Comparison of ENCODE assay signal across 12 cellular contexts in genomic region chr10:121845044-121845784, GRCh38.
A peak's percentile ranks its signal among the peaks of the same experiment; 100 is the strongest.
DNase-seq lines count a peak whose midpoint lies in the region; ATAC-seq and TF ChIP-seq lines count a peak whose summit lies in the region.
"Had no signal": no experiment of that assay in that cellular context is flagged by ENCODE, and none has a peak within 500 bp of the region (broad histone marks: within the 10 kb centered on the region; RNA-seq: fewer than 3 reads in every experiment).

No MANE protein-coding gene starts in this region.

- CTCF ChIA-PET in activated CD8-positive, alpha-beta memory T cell treated with anti-CD3 and anti-CD28 coated beads, Interleukin-2, amount 10 ng/mL, durations not matched to agents 7 days and 5 days (lab: Charles Lee): interaction anchor here (1.1 to 1.5 kb wide), 2 partner anchors 19 to 22 kb away, joined by 3 to 4 read pairs; no protein-coding TSS in a partner anchor

- no peak for ATAC-seq in activated CD8-positive, alpha-beta memory T cell treated with anti-CD3 and anti-CD28 coated beads, Interleukin-2, amount 10 ng/mL, durations not matched to agents 7 days and 5 days
- ATAC-seq in GM21390 (IDR thresholded peaks at IDR 0.05; ENCODE audit: unreplicated experiment) (peak; percentile 86), HG03139 (IDR thresholded peaks at IDR 0.05; ENCODE audit: unreplicated experiment) (peak; percentile 88), upper lobe of right lung (no peak)
- ATAC-seq in activated T-helper 17 cell treated with anti-CD3 and anti-CD28 coated beads, Interleukin-2, amount 50 U/mL, for 72 hours (replicated peaks): peak; percentile 98
- ATAC-seq: activated naive CD8-positive, alpha-beta T cell treated with anti-CD3 and anti-CD28 coated beads, Interleukin-2, amount 50 U/mL, for 24 hours had no signal

- H3K27ac ChIP-seq in effector memory CD4-positive, alpha-beta T cell (ENCODE audit: insufficient read depth, low read length, poor library complexity, severe bottlenecking): no peak overlapping the region
- H3K27ac ChIP-seq in upper lobe of right lung: no peak overlapping the region

- peaks cover 15% of the 10 kb centered on the region for H3K9me3 Mint-ChIP-seq in activated CD8-positive, alpha-beta memory T cell treated with anti-CD3 and anti-CD28 coated beads, Interleukin-2, amount 10 ng/mL, durations not matched to agents 7 days and 5 days (ENCODE audit: low read depth)
- peaks cover 7% of the 10 kb centered on the region for H3K9me3 Mint-ChIP-seq in activated T-helper 17 cell treated with anti-CD3 and anti-CD28 coated beads, Interleukin-2, amount 50 U/mL, for 72 hours
- H3K9me3 Mint-ChIP-seq in activated T-helper 1 cell treated with anti-CD3 and anti-CD28 coated beads, Interleukin-12 subunit alpha, Interleukin-12 subunit beta, Interleukin-2, Interleukin-4 antibody, amounts not matched to agents 30 ng/mL and 10 ng/mL and 1 ng/mL, durations not matched to agents 14 hours and 24 hours and 36 hours: peaks cover 21% of the 10 kb centered on the region

- no peak for TF ChIP-seq CTCF in upper lobe of right lung (IDR thresholded peaks at IDR 0.05)

- H3K4me3 Mint-ChIP-seq in activated CD8-positive, alpha-beta memory T cell treated with anti-CD3 and anti-CD28 coated beads, Interleukin-2, amount 10 ng/mL, durations not matched to agents 7 days and 5 days: no peak overlapping the region
- peak overlapping the region; percentile 44 for H3K4me3 Mint-ChIP-seq in activated T-helper 17 cell treated with anti-CD3 and anti-CD28 coated beads, Interleukin-2, amount 50 U/mL, for 72 hours
- H3K4me3 Mint-ChIP-seq in activated T-helper 1 cell treated with anti-CD3 and anti-CD28 coated beads, Interleukin-12 subunit alpha, Interleukin-12 subunit beta, Interleukin-2, Interleukin-4 antibody, amounts not matched to agents 30 ng/mL and 10 ng/mL and 1 ng/mL, durations not matched to agents 14 hours and 24 hours and 36 hours: no peak overlapping the region
- H3K4me3 Mint-ChIP-seq: activated naive CD8-positive, alpha-beta T cell treated with anti-CD3 and anti-CD28 coated beads, Interleukin-2, amount 50 U/mL, for 24 hours had no signal

- no peaks in the 10 kb centered on the region for H3K36me3 ChIP-seq in effector memory CD4-positive, alpha-beta T cell (ENCODE audit: control insufficient read depth, insufficient read depth, low read length)
- peaks cover 13% of the 10 kb centered on the region for H3K36me3 ChIP-seq in upper lobe of right lung

- DNase-seq in activated CD8-positive, alpha-beta memory T cell treated with anti-CD3 and anti-CD28 coated beads, Interleukin-2, amount 10 ng/mL, durations not matched to agents 7 days and 5 days: peak; percentile 41
- DNase-seq in activated CD8-positive, alpha-beta memory T cell treated with anti-CD3 and anti-CD28 coated beads for 24 hours: no peak
- DNase-seq in effector memory CD4-positive, alpha-beta T cell: no peak
- no peak for DNase-seq in upper lobe of right lung
- DNase-seq in activated T-helper 1 cell treated with anti-CD3 and anti-CD28 coated beads, Interleukin-12 subunit alpha, Interleukin-12 subunit beta, Interleukin-2, Interleukin-4 antibody, amounts not matched to agents 30 ng/mL and 10 ng/mL and 1 ng/mL, durations not matched to agents 14 hours and 24 hours and 36 hours (ENCODE audit: low spot score): no peak
- DNase-seq: activated naive CD8-positive, alpha-beta T cell treated with anti-CD3 and anti-CD28 coated beads, Interleukin-2, amount 50 U/mL, for 24 hours; Calu3; cerebellar nuclear complex; NCI-H2107 had no signal

- peaks cover 20% of the 10 kb centered on the region for H3K4me1 Mint-ChIP-seq in activated CD8-positive, alpha-beta memory T cell treated with anti-CD3 and anti-CD28 coated beads, Interleukin-2, amount 10 ng/mL, durations not matched to agents 7 days and 5 days
- H3K4me1 Mint-ChIP-seq in activated T-helper 17 cell treated with anti-CD3 and anti-CD28 coated beads, Interleukin-2, amount 50 U/mL, for 72 hours: peaks cover 15% of the 10 kb centered on the region
- peaks cover 10% of the 10 kb centered on the region for H3K4me1 Mint-ChIP-seq in activated T-helper 1 cell treated with anti-CD3 and anti-CD28 coated beads, Interleukin-12 subunit alpha, Interleukin-12 subunit beta, Interleukin-2, Interleukin-4 antibody, amounts not matched to agents 30 ng/mL and 10 ng/mL and 1 ng/mL, durations not matched to agents 14 hours and 24 hours and 36 hours (ENCODE audit: low read depth)

- H3K27ac Mint-ChIP-seq in activated CD8-positive, alpha-beta memory T cell treated with anti-CD3 and anti-CD28 coated beads, Interleukin-2, amount 10 ng/mL, durations not matched to agents 7 days and 5 days: no peak overlapping the region
- peak overlapping the region; percentile 65 for H3K27ac Mint-ChIP-seq in activated T-helper 17 cell treated with anti-CD3 and anti-CD28 coated beads, Interleukin-2, amount 50 U/mL, for 72 hours
- no peak overlapping the region for H3K27ac Mint-ChIP-seq in activated T-helper 1 cell treated with anti-CD3 and anti-CD28 coated beads, Interleukin-12 subunit alpha, Interleukin-12 subunit beta, Interleukin-2, Interleukin-4 antibody, amounts not matched to agents 30 ng/mL and 10 ng/mL and 1 ng/mL, durations not matched to agents 14 hours and 24 hours and 36 hours
- H3K27ac Mint-ChIP-seq: activated naive CD8-positive, alpha-beta T cell treated with anti-CD3 and anti-CD28 coated beads, Interleukin-2, amount 50 U/mL, for 24 hours had no signal

- no peaks in the 10 kb centered on the region for H3K4me1 ChIP-seq in effector memory CD4-positive, alpha-beta T cell (ENCODE audit: control insufficient read depth, insufficient read depth, low read length, poor library complexity, severe bottlenecking)
- H3K4me1 ChIP-seq in upper lobe of right lung: no peaks in the 10 kb centered on the region

- intact Hi-C loops in upper lobe of right lung (cut with DNase I): no loop called here
- intact Hi-C loops in activated T-helper 1 cell treated with anti-CD3 and anti-CD28 coated beads, Interleukin-12 subunit alpha, Interleukin-12 subunit beta, Interleukin-2, Interleukin-4 antibody, amounts not matched to agents 30 ng/mL and 10 ng/mL and 1 ng/mL, durations not matched to agents 14 hours and 24 hours and 36 hours (cut with micrococcal nuclease): loop anchor here (1.0 kb wide), 1 partner anchor 91 kb away; no protein-coding TSS in a partner anchor

- H3K27me3 Mint-ChIP-seq in activated CD8-positive, alpha-beta memory T cell treated with anti-CD3 and anti-CD28 coated beads, Interleukin-2, amount 10 ng/mL, durations not matched to agents 7 days and 5 days: no peaks in the 10 kb centered on the region
- H3K27me3 Mint-ChIP-seq in activated T-helper 17 cell treated with anti-CD3 and anti-CD28 coated beads, Interleukin-2, amount 50 U/mL, for 72 hours: no peaks in the 10 kb centered on the region
- H3K27me3 Mint-ChIP-seq in activated T-helper 1 cell treated with anti-CD3 and anti-CD28 coated beads, Interleukin-12 subunit alpha, Interleukin-12 subunit beta, Interleukin-2, Interleukin-4 antibody, amounts not matched to agents 30 ng/mL and 10 ng/mL and 1 ng/mL, durations not matched to agents 14 hours and 24 hours and 36 hours (ENCODE audit: insufficient read depth): no peaks in the 10 kb centered on the region
- H3K27me3 Mint-ChIP-seq: activated naive CD8-positive, alpha-beta T cell treated with anti-CD3 and anti-CD28 coated beads, Interleukin-2, amount 50 U/mL, for 24 hours had no signal

- H3K9me3 ChIP-seq in effector memory CD4-positive, alpha-beta T cell (ENCODE audit: control insufficient read depth, low read length): no peaks in the 10 kb centered on the region
- H3K9me3 ChIP-seq in upper lobe of right lung: no peaks in the 10 kb centered on the region

- H3K36me3 Mint-ChIP-seq in activated CD8-positive, alpha-beta memory T cell treated with anti-CD3 and anti-CD28 coated beads, Interleukin-2, amount 10 ng/mL, durations not matched to agents 7 days and 5 days: peaks cover 51% of the 10 kb centered on the region
- peaks cover 66% of the 10 kb centered on the region for H3K36me3 Mint-ChIP-seq in activated T-helper 17 cell treated with anti-CD3 and anti-CD28 coated beads, Interleukin-2, amount 50 U/mL, for 72 hours (ENCODE audit: low read depth)
- H3K36me3 Mint-ChIP-seq in activated T-helper 1 cell treated with anti-CD3 and anti-CD28 coated beads, Interleukin-12 subunit alpha, Interleukin-12 subunit beta, Interleukin-2, Interleukin-4 antibody, amounts not matched to agents 30 ng/mL and 10 ng/mL and 1 ng/mL, durations not matched to agents 14 hours and 24 hours and 36 hours (ENCODE audit: low read depth): peaks cover 35% of the 10 kb centered on the region

- H3K27me3 ChIP-seq in effector memory CD4-positive, alpha-beta T cell (replicated peaks; ENCODE audit: control insufficient read depth, insufficient read depth, low read length, poor library complexity, severe bottlenecking): no peaks in the 10 kb centered on the region
- no peaks in the 10 kb centered on the region for H3K27me3 ChIP-seq in upper lobe of right lung

- H3K4me3 ChIP-seq in effector memory CD4-positive, alpha-beta T cell (ENCODE audit: insufficient read depth, low read depth, low read length, poor library complexity, severe bottlenecking): no peak overlapping the region
- no peak overlapping the region for H3K4me3 ChIP-seq in upper lobe of right lung

Comparison
In these comparisons a context has a peak if more than half of its experiments do, and no peak if none do; other contexts are left out.
1. ATAC-seq: peak in GM21390 (single experiment), HG03139 (single experiment) and activated T-helper 17 cell treated with anti-CD3 and anti-CD28 coated beads, Interleukin-2, amount 50 U/mL, for 72 hours (single experiment); none in activated CD8-positive, alpha-beta memory T cell treated with anti-CD3 and anti-CD28 coated beads, Interleukin-2, amount 10 ng/mL, durations not matched to agents 7 days and 5 days (single experiment) and upper lobe of right lung (single experiment).